Comparison of ENCODE assay signal across 1 cellular context in the genomic region with DNA sequence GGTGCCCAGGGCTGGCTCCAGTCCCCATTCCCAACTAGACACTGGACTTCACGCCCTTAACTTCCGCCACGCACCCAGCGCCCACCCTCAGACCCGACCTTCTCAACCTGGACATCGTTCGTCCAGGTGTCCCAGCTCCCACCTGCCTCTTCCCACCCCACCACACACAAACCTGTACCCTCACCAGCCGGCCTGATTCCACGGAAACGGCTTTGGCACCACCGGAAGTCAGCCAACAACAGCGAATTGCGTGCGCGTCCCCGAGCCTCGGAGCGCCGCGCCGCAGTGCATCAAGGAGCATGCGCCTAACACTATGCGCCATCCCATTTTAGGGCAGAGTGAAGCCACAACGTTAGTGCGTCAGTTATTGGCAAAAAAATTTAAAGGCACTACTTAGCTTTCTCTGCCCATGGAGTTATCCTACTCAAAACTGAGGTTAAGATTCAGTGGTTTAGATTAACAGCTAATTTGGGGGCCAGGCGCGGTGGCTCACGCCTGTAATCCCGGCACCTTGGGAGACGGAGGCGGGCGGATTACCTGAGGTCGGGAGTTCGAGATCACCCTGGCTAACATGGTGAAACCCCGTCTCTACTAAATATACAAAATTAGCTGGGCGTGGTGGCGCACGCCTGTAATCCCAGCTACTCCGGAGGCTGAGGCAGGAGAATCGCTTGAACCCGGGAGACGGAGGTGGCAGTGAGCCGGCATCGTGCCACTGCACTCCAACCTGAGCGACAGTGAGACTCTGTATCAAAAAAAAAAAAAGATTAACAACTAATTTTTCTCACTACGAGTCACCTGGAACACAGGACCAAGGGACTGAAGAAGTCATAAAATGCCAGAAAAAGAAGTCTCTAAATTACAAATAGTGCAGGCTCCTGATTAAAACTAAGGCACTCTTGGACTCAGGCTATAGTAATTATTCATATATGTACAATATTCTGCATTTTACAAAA.
TF ChIP-seq lines count a peak whose summit lies in the region.

A gene with protein sequence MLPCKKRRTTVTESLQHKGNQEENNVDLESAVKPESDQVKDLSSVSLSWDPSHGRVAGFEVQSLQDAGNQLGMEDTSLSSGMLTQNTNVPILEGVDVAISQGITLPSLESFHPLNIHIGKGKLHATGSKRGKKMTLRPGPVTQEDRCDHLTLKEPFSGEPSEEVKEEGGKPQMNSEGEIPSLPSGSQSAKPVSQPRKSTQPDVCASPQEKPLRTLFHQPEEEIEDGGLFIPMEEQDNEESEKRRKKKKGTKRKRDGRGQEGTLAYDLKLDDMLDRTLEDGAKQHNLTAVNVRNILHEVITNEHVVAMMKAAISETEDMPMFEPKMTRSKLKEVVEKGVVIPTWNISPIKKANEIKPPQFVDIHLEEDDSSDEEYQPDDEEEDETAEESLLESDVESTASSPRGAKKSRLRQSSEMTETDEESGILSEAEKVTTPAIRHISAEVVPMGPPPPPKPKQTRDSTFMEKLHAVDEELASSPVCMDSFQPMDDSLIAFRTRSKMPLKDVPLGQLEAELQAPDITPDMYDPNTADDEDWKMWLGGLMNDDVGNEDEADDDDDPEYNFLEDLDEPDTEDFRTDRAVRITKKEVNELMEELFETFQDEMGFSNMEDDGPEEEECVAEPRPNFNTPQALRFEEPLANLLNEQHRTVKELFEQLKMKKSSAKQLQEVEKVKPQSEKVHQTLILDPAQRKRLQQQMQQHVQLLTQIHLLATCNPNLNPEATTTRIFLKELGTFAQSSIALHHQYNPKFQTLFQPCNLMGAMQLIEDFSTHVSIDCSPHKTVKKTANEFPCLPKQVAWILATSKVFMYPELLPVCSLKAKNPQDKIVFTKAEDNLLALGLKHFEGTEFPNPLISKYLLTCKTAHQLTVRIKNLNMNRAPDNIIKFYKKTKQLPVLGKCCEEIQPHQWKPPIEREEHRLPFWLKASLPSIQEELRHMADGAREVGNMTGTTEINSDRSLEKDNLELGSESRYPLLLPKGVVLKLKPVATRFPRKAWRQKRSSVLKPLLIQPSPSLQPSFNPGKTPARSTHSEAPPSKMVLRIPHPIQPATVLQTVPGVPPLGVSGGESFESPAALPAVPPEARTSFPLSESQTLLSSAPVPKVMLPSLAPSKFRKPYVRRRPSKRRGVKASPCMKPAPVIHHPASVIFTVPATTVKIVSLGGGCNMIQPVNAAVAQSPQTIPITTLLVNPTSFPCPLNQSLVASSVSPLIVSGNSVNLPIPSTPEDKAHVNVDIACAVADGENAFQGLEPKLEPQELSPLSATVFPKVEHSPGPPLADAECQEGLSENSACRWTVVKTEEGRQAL (N-terminal part only) (minus strand): TSS at position 240 of the 956 bp plus-strand sequence. CDS start 3,434 bp downstream, outside the sequence.

TF ChIP-seq in A549, 52 proteins besides CTCF, POLR2A, EP300 and RAD21 (continued from another document):
- TF ChIP-seq FOSL2 (IDR thresholded peaks at IDR 0.05), result no peak
- TF ChIP-seq FOSL2 (CRISPR knock-in tag; IDR thresholded peaks at IDR 0.05), result peak; percentile 57
- TF ChIP-seq, protein P1, sequence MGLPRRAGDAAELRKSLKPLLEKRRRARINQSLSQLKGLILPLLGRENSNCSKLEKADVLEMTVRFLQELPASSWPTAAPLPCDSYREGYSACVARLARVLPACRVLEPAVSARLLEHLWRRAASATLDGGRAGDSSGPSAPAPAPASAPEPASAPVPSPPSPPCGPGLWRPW (IDR thresholded peaks at IDR 0.05), result no peak
- TF ChIP-seq GATA3 (IDR thresholded peaks at IDR 0.05; ENCODE audit: borderline replicate concordance), result no peak
- no peak for TF ChIP-seq CHD2 (IDR thresholded peaks at IDR 0.05; ENCODE audit: low read length, partially characterized antibody)
- TF ChIP-seq JUN (IDR thresholded peaks at IDR 0.05), result peak in 1 of 2 experiments; percentile 67; a peak in 2 of 5 replicates
- TF ChIP-seq RARB (CRISPR knock-in tag; IDR thresholded peaks at IDR 0.05), result no peak
- 0 out of 2 replicates have a peak, but pooled peaks have one; percentile 52 for TF ChIP-seq CHD4 (IDR thresholded peaks at IDR 0.05; ENCODE audit: borderline replicate concordance)
- no peak for TF ChIP-seq RCOR1 (IDR thresholded peaks at IDR 0.05; ENCODE audit: low read depth, low read length)
- peak; percentile 78; the same call in 1 of the 2 replicates for TF ChIP-seq KDM1A (IDR thresholded peaks at IDR 0.05; ENCODE audit: low read depth)
